In genomic region chr11:11155962-11156815, GRCh38 we compare ENCODE assay signal across 9 cellular contexts.
DNase-seq lines count a peak whose midpoint lies in the region; ATAC-seq, FAIRE-seq and TF ChIP-seq lines count a peak whose summit lies in the region.
"Had no signal": no experiment of that assay in that cellular context is flagged by ENCODE, and none has a peak within 500 bp of the region (broad histone marks: within the 10 kb centered on the region; RNA-seq: fewer than 3 reads in every experiment).

No MANE protein-coding gene starts in this region.

- TF ChIP-seq RAD21 in A549 (conservative IDR thresholded peaks at IDR 0.05 in 1 of 2, IDR thresholded peaks at IDR 0.05 in 1 of 2) = 0 out of 5 replicates have a peak, but pooled peaks of 1 of the 2 experiments have one; percentile 13

- no peak overlapping the region for H3K4me2 ChIP-seq in A549

- H3K27ac Mint-ChIP-seq in endothelial cell (ENCODE audit: unreplicated experiment) = no peak overlapping the region

- TF ChIP-seq CTCF in A549 (IDR thresholded peaks at IDR 0.05) (no peak; the same call in 2 of the 3 replicates), GM20000 (IDR thresholded peaks at IDR 0.05; ENCODE audit: extremely low read depth, missing control alignments) (no peak), endothelial cell (IDR thresholded peaks at IDR 0.05; ENCODE audit: unreplicated experiment) (peak; percentile 81)

- H3K9me3 Mint-ChIP-seq in endothelial cell (ENCODE audit: unreplicated experiment) = no peaks in the 10 kb centered on the region

- no peak overlapping the region for H3K4me3 ChIP-seq in A549
- H3K4me3 ChIP-seq: vagina had no signal

- no peaks in the 10 kb centered on the region for H3K27me3 Mint-ChIP-seq in endothelial cell (ENCODE audit: unreplicated experiment)

- TF ChIP-seq POLR2A in A549 (IDR thresholded peaks at IDR 0.05; ENCODE audit: low read length) = no peak

- no peak for FAIRE-seq in A549 (lab: Jason Lieb, UNC)

- no peak for TF ChIP-seq EP300 in A549 (IDR thresholded peaks at IDR 0.05)

- DNase-seq in A549 (ENCODE audit: low read depth in 1 of 2, low spot score in 1 of 2) = peak; percentile 9 to 32
- peak; percentile 38 for DNase-seq in GM20000 (ENCODE audit: low spot score)
- DNase-seq in activated CD4-positive, alpha-beta T cell treated with anti-CD3 and anti-CD28 coated beads for 4 hours = peak; percentile 35 to 54
- DNase-seq in endothelial cell (ENCODE audit: low spot score) = peak; percentile 69
- peak; percentile 34 for DNase-seq in stimulated activated CD4-positive, alpha-beta T cell treated with anti-CD3 and anti-CD28 coated beads, Interleukin-2, amount 100 ng/mL, for 4 hours (ENCODE audit: low read depth)
- DNase-seq in AG20443 (ENCODE audit: low spot score) = no peak
- DNase-seq in AML-193 (lab: John Stamatoyannopoulos, UW) = no peak

- H3K4me1 Mint-ChIP-seq in endothelial cell (ENCODE audit: unreplicated experiment) = peaks cover 4% of the 10 kb centered on the region

- CTCF ChIA-PET in A549 (lab: Yijun Ruan, JAX) = interaction anchor here (0.6 to 1.7 kb wide), 6 partner anchors 10 to 385 kb away, joined by 3 to 5 read pairs (median 4); no protein-coding TSS in a partner anchor

- ATAC-seq in A549 (peak; percentile 28 to 82; a peak in 3 of 6 replicates), GM19455 (IDR thresholded peaks at IDR 0.05; ENCODE audit: unreplicated experiment) (no peak)

- no peak overlapping the region for H3K4me3 Mint-ChIP-seq in endothelial cell (ENCODE audit: unreplicated experiment)

- no peak overlapping the region for H3K27ac ChIP-seq in A549
- H3K27ac ChIP-seq: vagina had no signal

- H3K9me3 ChIP-seq in A549 = no peaks in the 10 kb centered on the region
- H3K9me3 ChIP-seq: vagina had no signal

- WGBS in A549 (ENCODE audit: missing lambda C conversion rate) = 51% methylated on average over 27 of the region's 33 CpGs

- H3K4me1 ChIP-seq in A549 = no peaks in the 10 kb centered on the region
- H3K4me1 ChIP-seq: vagina had no signal

- H3K36me3 Mint-ChIP-seq in endothelial cell (ENCODE audit: low read depth, unreplicated experiment) = no peaks in the 10 kb centered on the region

- POLR2A ChIA-PET in A549 (lab: Yijun Ruan, JAX) = no interaction called here

TF ChIP-seq in A549, 52 proteins besides CTCF, POLR2A, EP300 and RAD21:
- TF ChIP-seq USF2 (IDR thresholded peaks at IDR 0.05) (no peak), TFCP2L1 (CRISPR knock-in tag; IDR thresholded peaks at IDR 0.05) (no peak)

Comparison
In these comparisons a context has a peak if more than half of its experiments do, and no peak if none do; other contexts are left out.
1. DNase-seq: peak in A549 (2 of 2), GM20000 (single experiment), activated CD4-positive, alpha-beta T cell treated with anti-CD3 and anti-CD28 coated beads for 4 hours (2 of 2), endothelial cell (single experiment) and stimulated activated CD4-positive, alpha-beta T cell treated with anti-CD3 and anti-CD28 coated beads, Interleukin-2, amount 100 ng/mL, for 4 hours (single experiment); none in AG20443 (single experiment) and AML-193 (0 of 2).